In the genomic region with DNA sequence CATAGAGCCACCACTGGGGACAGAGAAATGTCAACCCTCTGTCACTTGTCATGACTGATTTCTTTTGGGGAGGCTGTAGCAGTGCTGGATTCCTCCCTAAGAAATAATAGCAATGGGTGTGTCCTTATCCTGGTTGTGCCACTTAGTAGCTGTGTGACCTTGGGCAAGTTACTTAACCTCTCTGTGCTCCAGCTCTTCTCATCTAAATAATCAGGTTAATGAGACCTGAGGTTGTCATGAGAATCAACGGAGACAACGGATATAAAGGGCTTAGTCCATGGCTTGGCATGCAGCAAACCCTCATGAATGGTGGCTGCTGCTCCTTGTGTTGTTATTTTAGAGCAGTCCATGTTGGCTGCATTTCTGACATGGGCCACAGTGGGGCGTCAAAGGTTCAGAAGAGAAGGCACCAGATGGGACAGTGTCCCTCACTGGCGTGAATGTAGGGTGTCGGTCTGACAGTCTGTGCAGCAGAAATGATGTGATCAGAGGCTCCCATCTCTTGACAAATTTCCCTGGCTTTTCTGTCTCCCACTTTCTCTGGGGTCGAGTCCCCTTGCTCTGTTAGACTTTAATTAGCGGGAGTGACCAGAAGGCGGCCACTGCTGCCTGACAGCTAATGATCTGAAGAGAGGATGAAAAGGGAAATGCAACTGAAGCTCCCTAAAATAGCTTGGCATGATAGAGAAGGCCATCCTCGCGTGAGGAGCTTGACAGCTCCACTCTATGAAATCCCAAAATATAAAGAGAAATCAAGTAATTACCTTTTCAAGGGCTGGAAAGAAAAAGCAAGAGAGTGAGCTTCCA, we compare ENCODE assay signal across 1 cellular context.
TF ChIP-seq lines count a peak whose summit lies in the region.

No MANE protein-coding gene starts in this region.

TF ChIP-seq in GM23338, 12 proteins besides CTCF, POLR2A, EP300 and RAD21 (continued from another document):
- TF ChIP-seq, protein P1, sequence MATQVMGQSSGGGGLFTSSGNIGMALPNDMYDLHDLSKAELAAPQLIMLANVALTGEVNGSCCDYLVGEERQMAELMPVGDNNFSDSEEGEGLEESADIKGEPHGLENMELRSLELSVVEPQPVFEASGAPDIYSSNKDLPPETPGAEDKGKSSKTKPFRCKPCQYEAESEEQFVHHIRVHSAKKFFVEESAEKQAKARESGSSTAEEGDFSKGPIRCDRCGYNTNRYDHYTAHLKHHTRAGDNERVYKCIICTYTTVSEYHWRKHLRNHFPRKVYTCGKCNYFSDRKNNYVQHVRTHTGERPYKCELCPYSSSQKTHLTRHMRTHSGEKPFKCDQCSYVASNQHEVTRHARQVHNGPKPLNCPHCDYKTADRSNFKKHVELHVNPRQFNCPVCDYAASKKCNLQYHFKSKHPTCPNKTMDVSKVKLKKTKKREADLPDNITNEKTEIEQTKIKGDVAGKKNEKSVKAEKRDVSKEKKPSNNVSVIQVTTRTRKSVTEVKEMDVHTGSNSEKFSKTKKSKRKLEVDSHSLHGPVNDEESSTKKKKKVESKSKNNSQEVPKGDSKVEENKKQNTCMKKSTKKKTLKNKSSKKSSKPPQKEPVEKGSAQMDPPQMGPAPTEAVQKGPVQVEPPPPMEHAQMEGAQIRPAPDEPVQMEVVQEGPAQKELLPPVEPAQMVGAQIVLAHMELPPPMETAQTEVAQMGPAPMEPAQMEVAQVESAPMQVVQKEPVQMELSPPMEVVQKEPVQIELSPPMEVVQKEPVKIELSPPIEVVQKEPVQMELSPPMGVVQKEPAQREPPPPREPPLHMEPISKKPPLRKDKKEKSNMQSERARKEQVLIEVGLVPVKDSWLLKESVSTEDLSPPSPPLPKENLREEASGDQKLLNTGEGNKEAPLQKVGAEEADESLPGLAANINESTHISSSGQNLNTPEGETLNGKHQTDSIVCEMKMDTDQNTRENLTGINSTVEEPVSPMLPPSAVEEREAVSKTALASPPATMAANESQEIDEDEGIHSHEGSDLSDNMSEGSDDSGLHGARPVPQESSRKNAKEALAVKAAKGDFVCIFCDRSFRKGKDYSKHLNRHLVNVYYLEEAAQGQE (IDR thresholded peaks at IDR 0.05; ENCODE audit: unreplicated experiment) = no peak
- TF ChIP-seq EZH2phosphoT487 (IDR thresholded peaks at IDR 0.05; ENCODE audit: unreplicated experiment) (no peak), STAT1 (IDR thresholded peaks at IDR 0.05; ENCODE audit: unreplicated experiment) (no peak), ZNF331 (CRISPR knock-in tag; IDR thresholded peaks at IDR 0.05; ENCODE audit: low read depth) (no peak), NANOG (IDR thresholded peaks at IDR 0.05; ENCODE audit: borderline replicate concordance) (no peak)
- TF ChIP-seq, protein P2, sequence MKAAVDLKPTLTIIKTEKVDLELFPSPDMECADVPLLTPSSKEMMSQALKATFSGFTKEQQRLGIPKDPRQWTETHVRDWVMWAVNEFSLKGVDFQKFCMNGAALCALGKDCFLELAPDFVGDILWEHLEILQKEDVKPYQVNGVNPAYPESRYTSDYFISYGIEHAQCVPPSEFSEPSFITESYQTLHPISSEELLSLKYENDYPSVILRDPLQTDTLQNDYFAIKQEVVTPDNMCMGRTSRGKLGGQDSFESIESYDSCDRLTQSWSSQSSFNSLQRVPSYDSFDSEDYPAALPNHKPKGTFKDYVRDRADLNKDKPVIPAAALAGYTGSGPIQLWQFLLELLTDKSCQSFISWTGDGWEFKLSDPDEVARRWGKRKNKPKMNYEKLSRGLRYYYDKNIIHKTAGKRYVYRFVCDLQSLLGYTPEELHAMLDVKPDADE (IDR thresholded peaks at IDR 0.05) = no peak
- TF ChIP-seq, protein P3, sequence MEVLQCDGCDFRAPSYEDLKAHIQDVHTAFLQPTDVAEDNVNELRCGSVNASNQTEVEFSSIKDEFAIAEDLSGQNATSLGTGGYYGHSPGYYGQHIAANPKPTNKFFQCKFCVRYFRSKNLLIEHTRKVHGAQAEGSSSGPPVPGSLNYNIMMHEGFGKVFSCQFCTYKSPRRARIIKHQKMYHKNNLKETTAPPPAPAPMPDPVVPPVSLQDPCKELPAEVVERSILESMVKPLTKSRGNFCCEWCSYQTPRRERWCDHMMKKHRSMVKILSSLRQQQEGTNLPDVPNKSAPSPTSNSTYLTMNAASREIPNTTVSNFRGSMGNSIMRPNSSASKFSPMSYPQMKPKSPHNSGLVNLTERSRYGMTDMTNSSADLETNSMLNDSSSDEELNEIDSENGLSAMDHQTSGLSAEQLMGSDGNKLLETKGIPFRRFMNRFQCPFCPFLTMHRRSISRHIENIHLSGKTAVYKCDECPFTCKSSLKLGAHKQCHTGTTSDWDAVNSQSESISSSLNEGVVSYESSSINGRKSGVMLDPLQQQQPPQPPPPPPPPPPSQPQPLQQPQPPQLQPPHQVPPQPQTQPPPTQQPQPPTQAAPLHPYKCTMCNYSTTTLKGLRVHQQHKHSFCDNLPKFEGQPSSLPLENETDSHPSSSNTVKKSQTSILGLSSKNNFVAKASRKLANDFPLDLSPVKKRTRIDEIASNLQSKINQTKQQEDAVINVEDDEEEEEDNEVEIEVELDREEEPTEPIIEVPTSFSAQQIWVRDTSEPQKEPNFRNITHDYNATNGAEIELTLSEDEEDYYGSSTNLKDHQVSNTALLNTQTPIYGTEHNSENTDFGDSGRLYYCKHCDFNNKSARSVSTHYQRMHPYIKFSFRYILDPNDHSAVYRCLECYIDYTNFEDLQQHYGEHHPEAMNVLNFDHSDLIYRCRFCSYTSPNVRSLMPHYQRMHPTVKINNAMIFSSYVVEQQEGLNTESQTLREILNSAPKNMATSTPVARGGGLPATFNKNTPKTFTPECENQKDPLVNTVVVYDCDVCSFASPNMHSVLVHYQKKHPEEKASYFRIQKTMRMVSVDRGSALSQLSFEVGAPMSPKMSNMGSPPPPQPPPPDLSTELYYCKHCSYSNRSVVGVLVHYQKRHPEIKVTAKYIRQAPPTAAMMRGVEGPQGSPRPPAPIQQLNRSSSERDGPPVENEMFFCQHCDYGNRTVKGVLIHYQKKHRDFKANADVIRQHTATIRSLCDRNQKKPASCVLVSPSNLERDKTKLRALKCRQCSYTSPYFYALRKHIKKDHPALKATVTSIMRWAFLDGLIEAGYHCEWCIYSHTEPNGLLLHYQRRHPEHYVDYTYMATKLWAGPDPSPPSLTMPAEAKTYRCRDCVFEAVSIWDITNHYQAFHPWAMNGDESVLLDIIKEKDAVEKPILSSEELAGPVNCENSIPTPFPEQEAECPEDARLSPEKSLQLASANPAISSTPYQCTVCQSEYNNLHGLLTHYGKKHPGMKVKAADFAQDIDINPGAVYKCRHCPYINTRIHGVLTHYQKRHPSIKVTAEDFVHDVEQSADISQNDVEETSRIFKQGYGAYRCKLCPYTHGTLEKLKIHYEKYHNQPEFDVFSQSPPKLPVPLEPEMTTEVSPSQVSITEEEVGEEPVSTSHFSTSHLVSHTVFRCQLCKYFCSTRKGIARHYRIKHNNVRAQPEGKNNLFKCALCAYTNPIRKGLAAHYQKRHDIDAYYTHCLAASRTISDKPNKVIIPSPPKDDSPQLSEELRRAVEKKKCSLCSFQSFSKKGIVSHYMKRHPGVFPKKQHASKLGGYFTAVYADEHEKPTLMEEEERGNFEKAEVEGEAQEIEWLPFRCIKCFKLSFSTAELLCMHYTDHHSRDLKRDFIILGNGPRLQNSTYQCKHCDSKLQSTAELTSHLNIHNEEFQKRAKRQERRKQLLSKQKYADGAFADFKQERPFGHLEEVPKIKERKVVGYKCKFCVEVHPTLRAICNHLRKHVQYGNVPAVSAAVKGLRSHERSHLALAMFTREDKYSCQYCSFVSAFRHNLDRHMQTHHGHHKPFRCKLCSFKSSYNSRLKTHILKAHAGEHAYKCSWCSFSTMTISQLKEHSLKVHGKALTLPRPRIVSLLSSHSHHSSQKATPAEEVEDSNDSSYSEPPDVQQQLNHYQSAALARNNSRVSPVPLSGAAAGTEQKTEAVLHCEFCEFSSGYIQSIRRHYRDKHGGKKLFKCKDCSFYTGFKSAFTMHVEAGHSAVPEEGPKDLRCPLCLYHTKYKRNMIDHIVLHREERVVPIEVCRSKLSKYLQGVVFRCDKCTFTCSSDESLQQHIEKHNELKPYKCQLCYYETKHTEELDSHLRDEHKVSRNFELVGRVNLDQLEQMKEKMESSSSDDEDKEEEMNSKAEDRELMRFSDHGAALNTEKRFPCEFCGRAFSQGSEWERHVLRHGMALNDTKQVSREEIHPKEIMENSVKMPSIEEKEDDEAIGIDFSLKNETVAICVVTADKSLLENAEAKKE (CRISPR knock-in tag; IDR thresholded peaks at IDR 0.05) = no peak; the same call in 1 of the 2 replicates
